8 cellular contexts compared by ENCODE assay signal in the genomic region with DNA sequence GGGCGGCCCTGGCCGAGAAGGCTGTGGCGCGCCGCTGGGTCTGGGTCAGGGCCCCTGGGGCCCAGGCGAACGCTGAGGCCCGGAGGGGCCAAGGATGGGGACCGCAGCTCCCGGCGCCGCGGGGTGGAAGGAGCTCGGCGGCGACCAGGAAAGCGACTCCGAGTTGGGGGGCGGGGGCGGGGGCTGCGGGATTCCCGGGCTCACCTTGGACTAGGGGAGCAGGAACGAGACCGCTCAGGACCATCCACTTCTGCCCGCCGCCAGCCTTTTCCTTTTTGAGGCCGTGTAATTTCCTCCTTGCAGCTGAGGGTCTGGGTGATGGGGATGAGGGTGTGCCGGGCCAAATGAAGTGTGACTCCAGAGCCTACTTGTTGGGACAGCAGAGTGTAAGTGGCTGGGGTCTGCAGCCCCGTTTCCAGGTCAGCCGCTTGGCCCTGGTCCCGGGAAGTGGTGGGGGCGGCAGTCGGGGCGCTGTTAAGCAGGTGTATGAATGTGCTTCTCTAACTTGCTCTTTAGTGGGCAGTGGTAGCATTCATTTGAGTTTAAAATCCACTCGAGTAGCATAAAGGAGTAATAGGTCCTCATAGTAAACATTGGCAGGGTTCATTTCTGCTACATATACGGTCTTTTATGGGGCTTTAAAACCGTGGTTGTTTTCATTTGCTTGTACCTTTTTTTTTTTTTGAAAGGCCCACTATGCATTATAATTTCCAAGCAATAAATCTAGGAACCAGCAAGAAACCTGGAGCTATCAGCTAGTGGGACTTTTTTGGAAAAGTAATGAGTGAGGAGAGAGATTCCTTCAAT. TPM values are rescaled to one million over a fixed set of nuclear protein-coding genes. Genes with fewer than 3 reads are reported as not detected.
A peak's percentile ranks its signal among the peaks of the same experiment; 100 is the strongest.
DNase-seq lines count a peak whose midpoint lies in the region; ATAC-seq and TF ChIP-seq lines count a peak whose summit lies in the region.

No MANE protein-coding gene starts in this region.

- H3K4me3 Mint-ChIP-seq in activated naive CD8-positive, alpha-beta T cell: peak overlapping the region; percentile 99

- intact Hi-C loops in heart left ventricle (cut with DNase I): loop anchor here (2.0 to 10.0 kb wide), 5 partner anchors 79 to 161 kb away; a partner anchor contains a TSS

- H3K4me2 ChIP-seq in OCI-LY3 (ENCODE audit: low read length) (peak overlapping the region; percentile 82), parathyroid adenoma (ENCODE audit: low read length) (peak overlapping the region; percentile 70)

- H4K20me1 ChIP-seq in OCI-LY3 (ENCODE audit: insufficient read depth, low read length): no peaks in the 10 kb centered on the region

- H3K27me3 ChIP-seq in OCI-LY3 (ENCODE audit: low read depth, low read length): no peaks in the 10 kb centered on the region
- H3K27me3 ChIP-seq in heart left ventricle: no peaks in the 10 kb centered on the region
- no peaks in the 10 kb centered on the region for H3K27me3 ChIP-seq in parathyroid adenoma (ENCODE audit: control insufficient read depth, insufficient read depth, low read length)

- no peak overlapping the region for H3K27ac ChIP-seq in OCI-LY3 (ENCODE audit: low read length)
- peak overlapping the region; percentile 10 to 74 (median 63) for H3K27ac ChIP-seq in heart left ventricle
- H3K27ac ChIP-seq in parathyroid adenoma: peak overlapping the region; percentile 78

- TF ChIP-seq POLR2A in heart left ventricle (IDR thresholded peaks at IDR 0.05): no peak

- H2AFZ ChIP-seq in OCI-LY3 (ENCODE audit: low read depth, low read length): peak overlapping the region; percentile 70; the same call in 1 of the 2 replicates
- peak overlapping the region; percentile 51 for H2AFZ ChIP-seq in parathyroid adenoma

- H3K4me1 ChIP-seq in OCI-LY3 (ENCODE audit: low read length) (peaks cover 13% of the 10 kb centered on the region), heart left ventricle (peaks cover 0 to 55% (median 20%) of the 10 kb centered on the region in 12 donors), parathyroid adenoma (peaks cover 30% of the 10 kb centered on the region)

- peaks cover 42% of the 10 kb centered on the region for H3K4me1 Mint-ChIP-seq in activated naive CD8-positive, alpha-beta T cell (ENCODE audit: low read depth)

- peak; percentile 18 for ATAC-seq in HG02884 (IDR thresholded peaks at IDR 0.05; ENCODE audit: unreplicated experiment)
- ATAC-seq in heart left ventricle: peak in 2 of 4 donors; percentile 4 to 57

- H3K9me3 Mint-ChIP-seq in activated naive CD8-positive, alpha-beta T cell (ENCODE audit: low read depth): no peaks in the 10 kb centered on the region

- H3K36me3 Mint-ChIP-seq in activated naive CD8-positive, alpha-beta T cell: peaks cover 7% of the 10 kb centered on the region

- H3K9ac ChIP-seq in OCI-LY3 (ENCODE audit: low read length) (peak overlapping the region; percentile 69), parathyroid adenoma (peak overlapping the region; percentile 63)

- H3K36me3 ChIP-seq in OCI-LY3 (replicated peaks; ENCODE audit: low read depth, low read length) (no peaks in the 10 kb centered on the region), heart left ventricle (peaks cover 0 to 2% (median 0%) of the 10 kb centered on the region in 9 donors), parathyroid adenoma (ENCODE audit: control insufficient read depth, insufficient read depth, low read length) (no peaks in the 10 kb centered on the region)

- peak; percentile 36 for DNase-seq in activated naive CD4-positive, alpha-beta T cell treated with Interleukin-2 at 50 U/mL for 16 hours
- no peak for DNase-seq in activated naive CD4-positive, alpha-beta T cell (lab: John Stamatoyannopoulos, UW)
- DNase-seq in heart left ventricle: peak in 4 of 5 donors; percentile 19 to 72 (median 30)
- no peak for DNase-seq in NCI-H446 treated with DMSO at 0.1 percent for 48 hours (lab: John Stamatoyannopoulos, UW)

- peak overlapping the region; percentile 95 for H3K27ac Mint-ChIP-seq in activated naive CD8-positive, alpha-beta T cell

- TF ChIP-seq CTCF in OCI-LY3 (IDR thresholded peaks at IDR 0.05; ENCODE audit: low read depth, low read length) (peak; percentile 57), heart left ventricle (IDR thresholded peaks at IDR 0.05) (peak in 2 of 12 donors; percentile 28 to 33), parathyroid adenoma (IDR thresholded peaks at IDR 0.05) (peak; percentile 14)

- 0 to 2% (median 0%) methylated on average over 9 to 37 of the region's 37 CpGs for WGBS in heart left ventricle, 4 donors

- no peaks in the 10 kb centered on the region for H3K9me3 ChIP-seq in OCI-LY3 (ENCODE audit: insufficient read depth, low read length)
- H3K9me3 ChIP-seq in heart left ventricle: no peaks in the 10 kb centered on the region
- no peaks in the 10 kb centered on the region for H3K9me3 ChIP-seq in parathyroid adenoma (ENCODE audit: control insufficient read depth, low read length)

- no peaks in the 10 kb centered on the region for H3K27me3 Mint-ChIP-seq in activated naive CD8-positive, alpha-beta T cell

- H3K4me3 ChIP-seq in OCI-LY3 (ENCODE audit: low read length) (peak overlapping the region; percentile 91), heart left ventricle (peak overlapping the region; percentile 57 to 98 (median 78)), parathyroid adenoma (ENCODE audit: low read depth, low read length) (peak overlapping the region; percentile 72)

- H3K79me2 ChIP-seq in OCI-LY3 (ENCODE audit: low read length) (peaks cover 10% of the 10 kb centered on the region; the same call in 1 of the 2 replicates), parathyroid adenoma (peaks cover 29% of the 10 kb centered on the region)

RNA-seq across cellular contexts. Expression of a gene that starts 0.7 kb away (rescaled TPM):
- total RNA-seq in heart left ventricle: 10 to 100 TPM in 7 of 9 donors, 1 to 10 TPM in 2; 8.2 to 24.3 (median 13.6) TPM
- 10 to 100 TPM in 1 of 2 donors, 1 to 10 TPM in 1; 3.4 to 12.1 TPM for polyA plus RNA-seq in heart left ventricle

RNA-seq across cellular contexts. Expression of a gene that starts 27.1 kb away (rescaled TPM):
- total RNA-seq in heart left ventricle: 10 to 100 TPM in 6 of 9 donors, 1 to 10 TPM in 3; 5.7 to 21.6 (median 12.4) TPM
- 10 to 100 TPM in 1 of 2 donors, 1 to 10 TPM in 1; 2.7 to 19.0 TPM for polyA plus RNA-seq in heart left ventricle

RNA-seq across cellular contexts. Expression of a gene that starts 27.4 kb away (rescaled TPM):
- 10 to 100 TPM in 8 of 9 donors, 1 to 10 TPM in 1; 9.6 to 32.4 (median 24.0) TPM for total RNA-seq in heart left ventricle
- 10 to 100 TPM; 18.6 to 27.9 TPM for polyA plus RNA-seq in heart left ventricle

Comparison
In these comparisons a context has a peak if more than half of its experiments do, and no peak if none do; other contexts are left out.
1. DNase-seq: peak in activated naive CD4-positive, alpha-beta T cell treated with Interleukin-2 at 50 U/mL for 16 hours (single experiment) and heart left ventricle (4 of 5); none in activated naive CD4-positive, alpha-beta T cell (0 of 4) and NCI-H446 treated with DMSO at 0.1 percent for 48 hours (single experiment).
2. Peak in every context shown above with its lines, with median percentiles within 50 percentile points of each other: H3K4me3 ChIP-seq.